ENCODE assay signal across 16 cellular contexts in the genomic region with DNA sequence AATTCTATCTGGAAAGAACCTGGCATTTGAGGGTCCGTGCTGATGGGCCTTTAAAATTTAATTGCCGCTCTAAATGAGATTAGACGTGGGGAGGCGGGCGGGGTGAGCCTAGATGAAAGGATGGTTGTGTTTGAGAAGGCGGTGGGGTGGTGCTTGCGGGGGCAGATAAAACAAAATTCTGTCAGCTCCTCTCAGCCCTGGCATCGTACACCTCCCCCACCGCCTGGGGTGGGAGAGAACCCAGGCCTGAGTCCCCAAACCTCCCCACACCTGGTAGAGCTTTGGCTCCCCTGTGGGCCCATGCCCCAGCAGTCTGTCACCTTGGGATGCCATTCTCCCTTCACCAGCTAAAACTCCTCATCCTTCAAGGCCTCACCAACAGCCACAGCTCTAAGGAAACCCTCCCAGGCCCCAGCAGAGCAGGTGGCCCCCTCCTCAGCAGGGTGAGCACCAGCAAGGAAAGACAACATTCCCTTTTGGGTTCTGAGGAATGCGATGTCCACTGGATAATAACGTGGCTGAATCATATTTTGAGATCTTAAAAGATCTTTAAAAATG.
"Had no signal": no experiment of that assay in that cellular context is flagged by ENCODE, and none has a peak within 500 bp of the region (broad histone marks: within the 10 kb centered on the region; RNA-seq: fewer than 3 reads in every experiment).

No MANE protein-coding gene starts in this region.

- H3K9me3 Mint-ChIP-seq: activated naive CD4-positive, alpha-beta T cell treated with anti-CD3 and anti-CD28 coated beads, Interleukin-2, amount 10 ng/mL, durations not matched to agents 7 days and 5 days; memory B cell; nephron; stimulated activated naive CD8-positive, alpha-beta T cell treated with anti-CD3 and anti-CD28 coated beads, Interleukin-15, Interleukin-2, amounts not matched to agents 100 ng/mL and 50 ng/mL, for 24 hours; T-cell had no signal

- H3K36me3 Mint-ChIP-seq: activated naive CD4-positive, alpha-beta T cell treated with anti-CD3 and anti-CD28 coated beads, Interleukin-2, amount 10 ng/mL, durations not matched to agents 7 days and 5 days; memory B cell; T-cell had no signal

- H3K9me3 ChIP-seq: adrenal gland, left lung, pancreas, testis had no signal

- H3K4me1 ChIP-seq: adrenal gland, foreskin keratinocyte, pancreas, testis had no signal

- H3K27me3 ChIP-seq: testis had no signal

- H3K27ac ChIP-seq: adrenal gland, foreskin keratinocyte, left lung, pancreas, testis had no signal

- H3K4me3 Mint-ChIP-seq: activated CD4-positive, alpha-beta T cell treated with anti-CD3 and anti-CD28 coated beads for 36 hours; activated CD8-positive, alpha-beta T cell treated with anti-CD3 and anti-CD28 coated beads, Interleukin-2, amount 10 ng/mL, durations not matched to agents 7 days and 5 days; activated naive CD4-positive, alpha-beta T cell treated with anti-CD3 and anti-CD28 coated beads, Interleukin-2, amount 10 ng/mL, durations not matched to agents 7 days and 5 days; memory B cell; nephron; stimulated activated naive CD8-positive, alpha-beta T cell treated with anti-CD3 and anti-CD28 coated beads, Interleukin-15, Interleukin-2, amounts not matched to agents 100 ng/mL and 50 ng/mL, for 24 hours; T-cell had no signal

- H3K27ac Mint-ChIP-seq: activated CD4-positive, alpha-beta T cell treated with anti-CD3 and anti-CD28 coated beads for 36 hours; activated CD8-positive, alpha-beta T cell treated with anti-CD3 and anti-CD28 coated beads, Interleukin-2, amount 10 ng/mL, durations not matched to agents 7 days and 5 days; activated naive CD4-positive, alpha-beta T cell treated with anti-CD3 and anti-CD28 coated beads, Interleukin-2, amount 10 ng/mL, durations not matched to agents 7 days and 5 days; memory B cell; stimulated activated naive CD8-positive, alpha-beta T cell treated with anti-CD3 and anti-CD28 coated beads, Interleukin-15, Interleukin-2, amounts not matched to agents 100 ng/mL and 50 ng/mL, for 24 hours; T-cell had no signal

- ATAC-seq: activated CD4-positive, alpha-beta T cell treated with anti-CD3 and anti-CD28 coated beads for 36 hours; activated CD8-positive, alpha-beta T cell treated with anti-CD3 and anti-CD28 coated beads, Interleukin-2, amount 10 ng/mL, durations not matched to agents 7 days and 5 days; foreskin keratinocyte; left lung; pancreas; T-cell had no signal

- DNase-seq: activated CD4-positive, alpha-beta T cell treated with anti-CD3 and anti-CD28 coated beads for 36 hours; activated CD8-positive, alpha-beta T cell treated with anti-CD3 and anti-CD28 coated beads, Interleukin-2, amount 10 ng/mL, durations not matched to agents 7 days and 5 days; activated naive CD4-positive, alpha-beta T cell treated with anti-CD3 and anti-CD28 coated beads, Interleukin-2, amount 10 ng/mL, durations not matched to agents 7 days and 5 days; central memory CD4-positive, alpha-beta T cell; foreskin keratinocyte; stimulated activated CD4-positive, alpha-beta T cell treated with anti-CD3 and anti-CD28 coated beads, Interleukin-15, amount 100 ng/mL, for 24 hours; stimulated activated CD4-positive, alpha-beta T cell treated with anti-CD3 and anti-CD28 coated beads, Interleukin-4, amount 100 ng/mL, for 24 hours; T-cell; T1000; testis had no signal
